ENCODE assay signal across 14 cellular contexts in the genomic region with DNA sequence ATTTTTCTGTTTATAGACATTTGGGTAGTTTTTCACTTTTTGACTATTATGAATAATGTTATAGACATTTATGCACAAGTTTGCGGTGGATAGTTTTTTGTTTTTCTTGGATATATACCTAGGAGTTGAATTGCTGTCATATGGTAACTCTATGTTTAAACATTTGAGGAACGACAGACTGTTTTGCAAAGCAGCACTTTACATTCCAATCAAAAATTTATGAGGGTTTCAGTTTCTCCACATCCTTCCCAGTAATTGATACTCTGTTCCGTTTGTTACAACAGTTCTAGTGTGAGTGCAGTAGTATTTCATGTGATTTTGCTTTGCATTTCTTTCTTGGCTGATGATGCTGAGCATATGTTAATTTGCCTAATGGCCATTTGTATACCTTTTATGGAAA.
DNase-seq lines count a peak whose midpoint lies in the region; ATAC-seq and TF ChIP-seq lines count a peak whose summit lies in the region.
"Had no signal": no experiment of that assay in that cellular context is flagged by ENCODE, and none has a peak within 500 bp of the region (broad histone marks: within the 10 kb centered on the region; RNA-seq: fewer than 3 reads in every experiment).

No MANE protein-coding gene starts in this region.

- H3K4me3 ChIP-seq in breast epithelium (no peak overlapping the region), fibroblast of lung (replicated peaks in 1 of 4; ENCODE audit: control extremely low read depth in 1 of 4, insufficient read depth in 1 of 4, low read depth in 3 of 4, low read length in 4 of 4) (no peak overlapping the region), skeletal muscle cell (ENCODE audit: low read depth, low read length) (no peak overlapping the region), Peyer's patch (no peak overlapping the region), HAP-1 (no peak overlapping the region)
- H3K4me3 ChIP-seq: BLaER1 had no signal

- TF ChIP-seq CTCF in MCF 10A (IDR thresholded peaks at IDR 0.05; ENCODE audit: unreplicated experiment): no peak
- no peak for TF ChIP-seq CTCF in breast epithelium (IDR thresholded peaks at IDR 0.05)
- TF ChIP-seq CTCF in fibroblast of lung (conservative IDR thresholded peaks at IDR 0.05 in 1 of 2, IDR thresholded peaks at IDR 0.05 in 1 of 2; ENCODE audit: low read depth in 1 of 2, low read length in 2 of 2): no peak
- TF ChIP-seq CTCF in Peyer's patch (IDR thresholded peaks at IDR 0.05): no peak

- CTCF ChIA-PET in MCF 10A (lab: Yijun Ruan, JAX): no interaction called here

- no peak overlapping the region for H3K4me3 Mint-ChIP-seq in MCF 10A (ENCODE audit: unreplicated experiment)

- no peak overlapping the region for H3K4me2 ChIP-seq in fibroblast of lung (ENCODE audit: extremely low read depth, insufficient read depth, low read length)
- H3K4me2 ChIP-seq: BLaER1 had no signal

- H3K27ac ChIP-seq in breast epithelium (no peak overlapping the region), fibroblast of lung (ENCODE audit: insufficient read depth, low read length) (no peak overlapping the region), Peyer's patch (no peak overlapping the region)
- H3K27ac ChIP-seq: 22Rv1, BLaER1 had no signal

- peaks cover 6% of the 10 kb centered on the region for H3K9me3 Mint-ChIP-seq in MCF 10A (ENCODE audit: unreplicated experiment)

- H3K27ac Mint-ChIP-seq in MCF 10A (ENCODE audit: low read depth, unreplicated experiment): no peak overlapping the region

- no peaks in the 10 kb centered on the region for H3K36me3 ChIP-seq in breast epithelium
- H3K36me3 ChIP-seq in fibroblast of lung (ENCODE audit: control insufficient read depth, insufficient read depth, low read length): no peaks in the 10 kb centered on the region
- H3K36me3 ChIP-seq in Peyer's patch: no peaks in the 10 kb centered on the region
- no peaks in the 10 kb centered on the region for H3K36me3 ChIP-seq in HAP-1 (replicated peaks)
- H3K36me3 ChIP-seq: BLaER1 had no signal

- H4K20me1 ChIP-seq in fibroblast of lung (ENCODE audit: control insufficient read depth, extremely low read depth, insufficient read depth, low read length): no peaks in the 10 kb centered on the region
- H4K20me1 ChIP-seq: BLaER1 had no signal

- intact Hi-C loops in MCF 10A (cut with micrococcal nuclease) (no loop called here), breast epithelium (cut with DNase I; ENCODE audit: low total_unique reads) (no loop called here)

- H3K4me1 ChIP-seq in breast epithelium (peaks cover 0 to 3% of the 10 kb centered on the region in 2 donors), fibroblast of lung (ENCODE audit: control insufficient read depth, extremely low read depth, insufficient read depth, low read length) (no peaks in the 10 kb centered on the region), Peyer's patch (no peaks in the 10 kb centered on the region), HAP-1 (no peaks in the 10 kb centered on the region)
- H3K4me1 ChIP-seq: BLaER1 had no signal

- no peaks in the 10 kb centered on the region for H3K36me3 Mint-ChIP-seq in MCF 10A (ENCODE audit: insufficient read depth, unreplicated experiment)

- peaks cover 8% of the 10 kb centered on the region for H3K4me1 Mint-ChIP-seq in MCF 10A (ENCODE audit: insufficient read depth, unreplicated experiment)

- BruUV-seq in MCF 10A (replicated peaks; lab: Mats Ljungman, UMichigan): no TSS peak

- H3K79me2 ChIP-seq in fibroblast of lung (ENCODE audit: control insufficient read depth, insufficient read depth, low read length): no peaks in the 10 kb centered on the region

- H3K27me3 Mint-ChIP-seq in MCF 10A (ENCODE audit: insufficient read depth, unreplicated experiment): no peaks in the 10 kb centered on the region

- in situ Hi-C loops in HAP-1 (cut with MboI; ENCODE audit: low sequenced_read_pairs): no loop called here

- H2AFZ ChIP-seq in fibroblast of lung (ENCODE audit: low read length): no peak overlapping the region

- POLR2A ChIA-PET in MCF 10A (lab: Yijun Ruan, JAX): interaction anchor here (0.6 kb wide), 1 partner anchor 613 kb away, joined by 3 read pairs; no protein-coding TSS in a partner anchor

- H3K27me3 ChIP-seq in breast epithelium: no peaks in the 10 kb centered on the region
- H3K27me3 ChIP-seq in fibroblast of lung (ENCODE audit: control insufficient read depth, insufficient read depth, low read length): no peaks in the 10 kb centered on the region
- no peaks in the 10 kb centered on the region for H3K27me3 ChIP-seq in Peyer's patch
- no peaks in the 10 kb centered on the region; the same call in 1 of the 2 replicates for H3K27me3 ChIP-seq in HAP-1 (ENCODE audit: low read depth)
- H3K27me3 ChIP-seq: BLaER1 had no signal

- TF ChIP-seq POLR2A in breast epithelium (IDR thresholded peaks at IDR 0.05) (no peak), Peyer's patch (IDR thresholded peaks at IDR 0.05) (no peak)

- ATAC-seq in HG02885 (IDR thresholded peaks at IDR 0.05; ENCODE audit: poor library complexity, unreplicated experiment): no peak
- ATAC-seq: HepG2 had no signal

- no peaks in the 10 kb centered on the region for H3K9me3 ChIP-seq in breast epithelium
- no peaks in the 10 kb centered on the region for H3K9me3 ChIP-seq in fibroblast of lung (ENCODE audit: control insufficient read depth, insufficient read depth, low read depth, low read length)
- H3K9me3 ChIP-seq in Peyer's patch: no peaks in the 10 kb centered on the region
- H3K9me3 ChIP-seq in HAP-1: no peaks in the 10 kb centered on the region

- DNase-seq in MCF 10A (ENCODE audit: unreplicated experiment) (peak; percentile 31), breast epithelium (ENCODE audit: low spot score in 2 of 2) (no peak), fibroblast of lung (ENCODE audit: low read depth in 2 of 2) (peak; percentile 0 to 20), skeletal muscle cell (ENCODE audit: low read depth) (peak; percentile 8), putamen (ENCODE audit: low spot score) (no peak), Peyer's patch (no peak), HAP-1 (ENCODE audit: low spot score in 2 of 2) (no peak)
- DNase-seq: AML-193, DMS53, GF-D8 had no signal

- no peak overlapping the region for H3K9ac ChIP-seq in fibroblast of lung (ENCODE audit: insufficient read depth, low read length)
- H3K9ac ChIP-seq: BLaER1 had no signal

Comparison
In these comparisons a context has a peak if more than half of its experiments do, and no peak if none do; other contexts are left out.
1. DNase-seq: peak in MCF 10A (single experiment), fibroblast of lung (2 of 2) and skeletal muscle cell (single experiment); none in breast epithelium (0 of 2), putamen (single experiment), Peyer's patch (0 of 3) and HAP-1 (0 of 2).